1 cellular context compared by ENCODE assay signal in genomic region chrX:120768681-120769080, GRCh38.
TF ChIP-seq lines count a peak whose summit lies in the region.

No MANE protein-coding gene starts in this region.

TF ChIP-seq in SK-N-SH, 30 proteins besides CTCF, POLR2A, EP300 and RAD21:
- peak; percentile 19; the same call in 1 of the 2 replicates for TF ChIP-seq PBX3 (IDR thresholded peaks at IDR 0.05)
- TF ChIP-seq JUND (IDR thresholded peaks at IDR 0.05) = peak; percentile 40
- TF ChIP-seq FOSL2 (IDR thresholded peaks at IDR 0.05; ENCODE audit: borderline replicate concordance, low read depth) = peak; percentile 17; the same call in 1 of the 2 replicates
- no peak for TF ChIP-seq RXRA (IDR thresholded peaks at IDR 0.05; ENCODE audit: borderline replicate concordance, low read depth)
- no peak for TF ChIP-seq ZBTB33 (IDR thresholded peaks at IDR 0.05; ENCODE audit: borderline replicate concordance, low read depth)
- TF ChIP-seq SIN3A (IDR thresholded peaks at IDR 0.05; ENCODE audit: borderline replicate concordance, low read depth, low read length) = no peak
- no peak for TF ChIP-seq USF2 (IDR thresholded peaks at IDR 0.05; ENCODE audit: borderline replicate concordance, low read depth, low read length)
- TF ChIP-seq TCF12 (IDR thresholded peaks at IDR 0.05) = peak; percentile 18; the same call in 1 of the 2 replicates
- TF ChIP-seq NRF1 (IDR thresholded peaks at IDR 0.05; ENCODE audit: low read depth, low read length) = no peak
- TF ChIP-seq USF1 (IDR thresholded peaks at IDR 0.05; ENCODE audit: borderline replicate concordance, low read depth) = no peak
TF ChIP-seq in SK-N-SH: peak in this region for 4.
